11 cellular contexts compared by ENCODE assay signal in genomic region chr7:44845476-44845875, GRCh38. TPM values are rescaled to one million over a fixed set of nuclear protein-coding genes. Genes with fewer than 3 reads are reported as not detected.
A peak's percentile ranks its signal among the peaks of the same experiment; 100 is the strongest.
DNase-seq lines count a peak whose midpoint lies in the region; ATAC-seq and TF ChIP-seq lines count a peak whose summit lies in the region.
"Had no signal": no experiment of that assay in that cellular context is flagged by ENCODE, and none has a peak within 500 bp of the region (broad histone marks: within the 10 kb centered on the region; RNA-seq: fewer than 3 reads in every experiment).

No MANE protein-coding gene starts in this region.

- peaks cover 78% of the 10 kb centered on the region for H3K79me2 ChIP-seq in OCI-LY3 (ENCODE audit: low read length)

- BruUV-seq in MCF 10A (replicated peaks; lab: Mats Ljungman, UMichigan), result no TSS peak

- H3K4me1 Mint-ChIP-seq in MCF 10A (ENCODE audit: insufficient read depth, unreplicated experiment), result peaks cover 16% of the 10 kb centered on the region
- peaks cover 27 to 43% of the 10 kb centered on the region in 2 donors for H3K4me1 Mint-ChIP-seq in effector memory CD8-positive, alpha-beta T cell (ENCODE audit: low read depth in 2 of 2)
- H3K4me1 Mint-ChIP-seq in stimulated activated effector memory CD8-positive, alpha-beta T cell treated with anti-CD3 and anti-CD28 coated beads, Interleukin-12 subunit alpha, Interleukin-12 subunit beta, amount 100 ng/mL, for 72 hours, result peaks cover 45% of the 10 kb centered on the region

- no peaks in the 10 kb centered on the region for H3K36me3 ChIP-seq in breast epithelium
- peaks cover 23% of the 10 kb centered on the region for H3K36me3 ChIP-seq in OCI-LY3 (replicated peaks; ENCODE audit: low read depth, low read length)

- ATAC-seq in effector memory CD8-positive, alpha-beta T cell (replicated peaks), result no peak
- ATAC-seq in stimulated activated effector memory CD8-positive, alpha-beta T cell treated with anti-CD3 and anti-CD28 coated beads, Interleukin-12 subunit alpha, Interleukin-12 subunit beta, amount 100 ng/mL, for 72 hours, result no peak
- ATAC-seq in HG03354 (IDR thresholded peaks at IDR 0.05; ENCODE audit: poor library complexity, severe bottlenecking, unreplicated experiment), result no peak

- H3K9me3 ChIP-seq in breast epithelium (no peaks in the 10 kb centered on the region), OCI-LY3 (ENCODE audit: insufficient read depth, low read length) (no peaks in the 10 kb centered on the region)
- H3K9me3 ChIP-seq: suprapubic skin had no signal

- H3K4me3 Mint-ChIP-seq in MCF 10A (ENCODE audit: unreplicated experiment), result peak overlapping the region; percentile 87
- H3K4me3 Mint-ChIP-seq in effector memory CD8-positive, alpha-beta T cell, result peak overlapping the region; percentile 87 to 95
- H3K4me3 Mint-ChIP-seq in stimulated activated effector memory CD8-positive, alpha-beta T cell treated with anti-CD3 and anti-CD28 coated beads, Interleukin-12 subunit alpha, Interleukin-12 subunit beta, amount 100 ng/mL, for 72 hours, result peak overlapping the region; percentile 83

- no peak for TF ChIP-seq POLR2A in breast epithelium (IDR thresholded peaks at IDR 0.05)

- POLR2A ChIA-PET in MCF 10A (lab: Yijun Ruan, JAX), result interaction anchor here (0.7 to 8.1 kb wide), 13 partner anchors 9 to 272 kb away, joined by 3 to 140 read pairs (median 7); partner anchors contain the start of genes CCM2, DDX56, OGDH and PPIA

- peak overlapping the region; percentile 85 for H3K4me2 ChIP-seq in OCI-LY3 (ENCODE audit: low read length)

- CTCF ChIA-PET in MCF 10A (lab: Yijun Ruan, JAX), result interaction anchor here (0.6 to 1.6 kb wide), 7 partner anchors 22 to 291 kb away, joined by 3 to 5 read pairs (median 3); partner anchors contain the start of gene PURB

- no peaks in the 10 kb centered on the region for H3K9me3 Mint-ChIP-seq in MCF 10A (ENCODE audit: unreplicated experiment)
- no peaks in the 10 kb centered on the region for H3K9me3 Mint-ChIP-seq in effector memory CD8-positive, alpha-beta T cell
- H3K9me3 Mint-ChIP-seq in stimulated activated effector memory CD8-positive, alpha-beta T cell treated with anti-CD3 and anti-CD28 coated beads, Interleukin-12 subunit alpha, Interleukin-12 subunit beta, amount 100 ng/mL, for 72 hours, result no peaks in the 10 kb centered on the region

- peaks cover 3 to 4% of the 10 kb centered on the region in 2 donors for H3K4me1 ChIP-seq in breast epithelium
- peaks cover 15% of the 10 kb centered on the region for H3K4me1 ChIP-seq in OCI-LY3 (ENCODE audit: low read length)

- peak overlapping the region; percentile 90 for H3K27ac Mint-ChIP-seq in MCF 10A (ENCODE audit: low read depth, unreplicated experiment)
- peak overlapping the region; percentile 97 to 99 for H3K27ac Mint-ChIP-seq in effector memory CD8-positive, alpha-beta T cell
- peak overlapping the region; percentile 95 for H3K27ac Mint-ChIP-seq in stimulated activated effector memory CD8-positive, alpha-beta T cell treated with anti-CD3 and anti-CD28 coated beads, Interleukin-12 subunit alpha, Interleukin-12 subunit beta, amount 100 ng/mL, for 72 hours

- TF ChIP-seq CTCF in MCF 10A (IDR thresholded peaks at IDR 0.05; ENCODE audit: unreplicated experiment) (no peak), breast epithelium (IDR thresholded peaks at IDR 0.05) (no peak), OCI-LY3 (IDR thresholded peaks at IDR 0.05; ENCODE audit: low read depth, low read length) (no peak)

- H4K20me1 ChIP-seq in OCI-LY3 (ENCODE audit: insufficient read depth, low read length), result peaks cover 34% of the 10 kb centered on the region

- intact Hi-C loops in MCF 10A (cut with micrococcal nuclease) (loop anchor here (5.0 to 10.0 kb wide), 2 partner anchors 73 to 171 kb away; no protein-coding TSS in a partner anchor), breast epithelium (cut with DNase I; ENCODE audit: low total_unique reads) (no loop called here)

- H3K27me3 Mint-ChIP-seq in MCF 10A (ENCODE audit: insufficient read depth, unreplicated experiment), result no peaks in the 10 kb centered on the region
- H3K27me3 Mint-ChIP-seq in effector memory CD8-positive, alpha-beta T cell, result no peaks in the 10 kb centered on the region

- H3K4me3 ChIP-seq in breast epithelium (no peak overlapping the region), OCI-LY3 (ENCODE audit: low read length) (peak overlapping the region; percentile 81)

- peak overlapping the region; percentile 81 for H3K9ac ChIP-seq in OCI-LY3 (ENCODE audit: low read length)

- no peak for DNase-seq in MCF 10A (ENCODE audit: unreplicated experiment)
- no peak for DNase-seq in breast epithelium (ENCODE audit: low spot score in 2 of 2)
- DNase-seq in effector memory CD8-positive, alpha-beta T cell, result no peak
- DNase-seq in stimulated activated effector memory CD8-positive, alpha-beta T cell treated with anti-CD3 and anti-CD28 coated beads, Interleukin-12 subunit alpha, Interleukin-12 subunit beta, amount 100 ng/mL, for 72 hours (ENCODE audit: low spot score in 2 of 2), result no peak
- DNase-seq in central memory CD4-positive, alpha-beta T cell, result no peak
- no peak for DNase-seq in NK-92 (lab: John Stamatoyannopoulos, UW; ENCODE audit: unreplicated experiment)
- DNase-seq: effector CD4-positive, alpha-beta T cell; stimulated activated CD4-positive, alpha-beta T cell treated with anti-CD3 and anti-CD28 coated beads, Interleukin-12 subunit alpha, Interleukin-12 subunit beta, amount 100 ng/mL, for 4 hours had no signal

- H3K36me3 Mint-ChIP-seq in MCF 10A (ENCODE audit: insufficient read depth, unreplicated experiment), result peaks cover 18% of the 10 kb centered on the region
- H3K36me3 Mint-ChIP-seq in effector memory CD8-positive, alpha-beta T cell (ENCODE audit: insufficient read depth), result peaks cover 71% of the 10 kb centered on the region
- H3K36me3 Mint-ChIP-seq in stimulated activated effector memory CD8-positive, alpha-beta T cell treated with anti-CD3 and anti-CD28 coated beads, Interleukin-12 subunit alpha, Interleukin-12 subunit beta, amount 100 ng/mL, for 72 hours, result peaks cover 87% of the 10 kb centered on the region

- H3K27ac ChIP-seq in breast epithelium, result no peak overlapping the region
- H3K27ac ChIP-seq in OCI-LY3 (ENCODE audit: low read length), result no peak overlapping the region
- H3K27ac ChIP-seq: suprapubic skin had no signal

- H3K27me3 ChIP-seq in breast epithelium, result no peaks in the 10 kb centered on the region
- no peaks in the 10 kb centered on the region for H3K27me3 ChIP-seq in OCI-LY3 (ENCODE audit: low read depth, low read length)
- H3K27me3 ChIP-seq: suprapubic skin had no signal

- H2AFZ ChIP-seq in OCI-LY3 (ENCODE audit: low read depth, low read length), result no peak overlapping the region

RNA-seq across cellular contexts. Expression of gene H2AZ2, which starts 2.4 kb away (rescaled TPM):
- 138 and 139 TPM in 2 replicates for total RNA-seq in MCF 10A (2022)
- 100 to 1,000 TPM; 110 to 140 (median 115) TPM for total RNA-seq in breast epithelium

RNA-seq across cellular contexts. Expression of gene PURB, which starts 39.9 kb away (rescaled TPM):
- total RNA-seq in MCF 10A (2022), result 21.3 and 27.9 TPM in 2 replicates
- total RNA-seq in breast epithelium, result 10 to 100 TPM; 22.7 to 27.2 (median 24.9) TPM

RNA-seq across cellular contexts. Expression of gene PPIA, which starts 49.0 kb away (rescaled TPM):
- 2,090 and 2,238 TPM in 2 replicates for total RNA-seq in MCF 10A (2022)
- total RNA-seq in breast epithelium, result 1,000 to 10,000 TPM; 1,127 to 1,313 (median 1,259) TPM
